In the genomic region with DNA sequence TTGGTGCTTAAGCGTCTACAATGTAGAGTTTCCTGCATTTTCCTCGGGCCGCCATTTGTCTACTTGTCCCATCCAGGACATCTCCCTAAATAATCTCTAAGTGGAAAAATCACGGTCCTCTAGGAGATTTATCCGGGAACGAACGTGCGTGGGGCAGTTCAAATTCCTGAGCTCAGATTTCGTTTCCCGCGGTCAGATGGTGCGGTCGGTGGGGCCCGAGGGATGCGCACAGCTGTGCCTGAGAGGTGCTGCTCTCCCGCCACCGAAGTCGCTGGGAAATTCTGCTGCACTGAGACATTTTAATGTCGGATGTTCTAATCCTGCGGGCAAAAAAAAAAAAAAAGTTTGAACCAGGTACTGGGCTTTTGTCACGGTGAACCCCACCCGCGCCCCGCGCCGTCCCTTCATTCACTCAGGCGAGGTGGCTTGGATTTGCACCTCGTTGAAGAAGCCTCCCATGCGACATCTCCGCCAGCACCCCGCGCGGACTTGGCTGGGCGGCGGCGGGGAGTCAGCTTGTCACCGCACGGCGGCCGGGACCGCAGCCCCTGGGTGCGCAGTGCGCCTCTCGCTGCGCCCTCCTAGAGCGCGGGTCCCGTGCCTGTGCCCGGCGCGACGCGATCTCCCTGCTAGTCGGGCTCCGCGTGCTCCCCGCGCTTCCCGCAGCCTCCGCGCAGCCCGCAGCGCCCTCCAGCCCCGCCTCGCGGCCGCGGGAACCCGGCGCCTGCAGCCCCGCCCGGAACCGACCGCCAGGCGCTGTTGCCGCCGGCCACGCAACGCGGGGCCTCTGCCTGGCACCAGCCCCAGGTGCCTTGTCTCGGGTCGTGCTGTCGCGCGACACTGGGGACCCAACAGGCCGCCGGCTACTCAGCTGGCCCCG, we compare ENCODE assay signal across 8 cellular contexts.
DNase-seq lines count a peak whose midpoint lies in the region; ATAC-seq, FAIRE-seq and TF ChIP-seq lines count a peak whose summit lies in the region.

No MANE protein-coding gene starts in this region.

- H3K27me3 ChIP-seq in RWPE2 (ENCODE audit: insufficient read depth, poor library complexity, severe bottlenecking), result no peaks in the 10 kb centered on the region
- H3K27me3 ChIP-seq in esophagus (ENCODE audit: control insufficient read depth in 1 of 2, insufficient read depth in 2 of 2, low read length in 2 of 2), result peaks cover 0 to 5% of the 10 kb centered on the region in 2 donors
- no peaks in the 10 kb centered on the region for H3K27me3 ChIP-seq in muscle layer of duodenum (ENCODE audit: low read depth, low read length)

- no peaks in the 10 kb centered on the region for H3K36me3 ChIP-seq in RWPE2 (ENCODE audit: low read depth)
- H3K36me3 ChIP-seq in esophagus (ENCODE audit: control insufficient read depth in 2 of 2, insufficient read depth in 2 of 2, low read length in 1 of 2), result no peaks in the 10 kb centered on the region
- no peaks in the 10 kb centered on the region for H3K36me3 ChIP-seq in muscle layer of duodenum (ENCODE audit: control insufficient read depth in 1 of 2, insufficient read depth in 2 of 2, low read length in 2 of 2)
- H3K36me3 ChIP-seq in urinary bladder (ENCODE audit: insufficient read depth), result no peaks in the 10 kb centered on the region

- DNase-seq in GM12892 (ENCODE audit: insufficient read length) (peak; percentile 11), RWPE2 (ENCODE audit: low spot score) (no peak)
- DNase-seq in activated CD4-positive, CD25-positive, alpha-beta regulatory T cell (lab: John Stamatoyannopoulos, UW), result no peak

- ATAC-seq in RWPE2 (ENCODE audit: low read depth) (peak; percentile 75), HG03095 (IDR thresholded peaks at IDR 0.05; ENCODE audit: unreplicated experiment) (no peak)

- TF ChIP-seq POLR2A in GM12892 (IDR thresholded peaks at IDR 0.05; ENCODE audit: low read depth, low read length), result no peak

- H3K4me1 ChIP-seq in RWPE2 (ENCODE audit: insufficient read depth, poor library complexity, severe bottlenecking), result no peaks in the 10 kb centered on the region
- peaks cover 0 to 4% of the 10 kb centered on the region in 2 donors for H3K4me1 ChIP-seq in esophagus (ENCODE audit: control insufficient read depth in 2 of 2, insufficient read depth in 2 of 2, low read length in 1 of 2)
- H3K4me1 ChIP-seq in muscle layer of duodenum (ENCODE audit: control insufficient read depth in 1 of 2, insufficient read depth in 2 of 2, low read length in 2 of 2), result no peaks in the 10 kb centered on the region
- H3K4me1 ChIP-seq in urinary bladder (ENCODE audit: insufficient read depth), result no peaks in the 10 kb centered on the region

- 2 to 4% methylated on average over 79 to 88 of the region's 88 CpGs for WGBS in esophagus, 2 donors
- 2% methylated on average over 88 of the region's 88 CpGs for WGBS in urinary bladder

- peak overlapping the region; percentile 31 for H3K4me3 ChIP-seq in RWPE2 (ENCODE audit: severe bottlenecking)
- peak overlapping the region; percentile 47 to 66 for H3K4me3 ChIP-seq in esophagus (ENCODE audit: low read depth in 1 of 2, low read length in 2 of 2)
- peak overlapping the region; percentile 68 to 75 for H3K4me3 ChIP-seq in muscle layer of duodenum (ENCODE audit: low read depth in 1 of 2, low read length in 2 of 2)
- H3K4me3 ChIP-seq in urinary bladder (ENCODE audit: low read depth, low read length), result peak overlapping the region; percentile 67

- FAIRE-seq in GM12892 (lab: Jason Lieb, UNC), result no peak

- no peak overlapping the region for H3K27ac ChIP-seq in 22Rv1
- H3K27ac ChIP-seq in RWPE2 (ENCODE audit: poor library complexity, severe bottlenecking), result no peak overlapping the region
- peak overlapping the region; percentile 27 to 70 for H3K27ac ChIP-seq in esophagus (ENCODE audit: low read depth in 2 of 2, low read length in 1 of 2)
- H3K27ac ChIP-seq in muscle layer of duodenum (ENCODE audit: low read length), result peak overlapping the region; percentile 40
- H3K27ac ChIP-seq in urinary bladder (ENCODE audit: low read depth), result peak overlapping the region; percentile 83

- TF ChIP-seq CTCF in 22Rv1 (IDR thresholded peaks at IDR 0.05) (peak; percentile 60), RWPE2 (IDR thresholded peaks at IDR 0.05; ENCODE audit: poor library complexity, severe bottlenecking) (peak; percentile 26)

- H3K9me3 ChIP-seq in RWPE2 (ENCODE audit: severe bottlenecking), result no peaks in the 10 kb centered on the region
- H3K9me3 ChIP-seq in esophagus (ENCODE audit: control insufficient read depth in 2 of 2, insufficient read depth in 1 of 2, low read depth in 1 of 2, low read length in 1 of 2), result no peaks in the 10 kb centered on the region
- H3K9me3 ChIP-seq in muscle layer of duodenum (ENCODE audit: control insufficient read depth in 1 of 2, low read length in 2 of 2), result no peaks in the 10 kb centered on the region

Comparison
In these comparisons a context has a peak if more than half of its experiments do, and no peak if none do; other contexts are left out.
1. H3K27ac ChIP-seq: peak in esophagus (2 of 2), muscle layer of duodenum (single experiment) and urinary bladder (single experiment); none in 22Rv1 (single experiment) and RWPE2 (single experiment).
2. Peak in every context shown above with its lines, with median percentiles within 50 percentile points of each other: H3K4me3 ChIP-seq.